Comparison of ENCODE assay signal across 1 cellular context in genomic region chr1:236795035-236795756, GRCh38.
TF ChIP-seq lines count a peak whose summit lies in the region.

Gene MTR (plus strand): TSS chr1:236795292. CDS start chr1:236795704, 412 bp downstream.

TF ChIP-seq in GM12878, 131 proteins besides CTCF, POLR2A, EP300 and RAD21 (continued from another document and continues in another):
- TF ChIP-seq, protein P1, sequence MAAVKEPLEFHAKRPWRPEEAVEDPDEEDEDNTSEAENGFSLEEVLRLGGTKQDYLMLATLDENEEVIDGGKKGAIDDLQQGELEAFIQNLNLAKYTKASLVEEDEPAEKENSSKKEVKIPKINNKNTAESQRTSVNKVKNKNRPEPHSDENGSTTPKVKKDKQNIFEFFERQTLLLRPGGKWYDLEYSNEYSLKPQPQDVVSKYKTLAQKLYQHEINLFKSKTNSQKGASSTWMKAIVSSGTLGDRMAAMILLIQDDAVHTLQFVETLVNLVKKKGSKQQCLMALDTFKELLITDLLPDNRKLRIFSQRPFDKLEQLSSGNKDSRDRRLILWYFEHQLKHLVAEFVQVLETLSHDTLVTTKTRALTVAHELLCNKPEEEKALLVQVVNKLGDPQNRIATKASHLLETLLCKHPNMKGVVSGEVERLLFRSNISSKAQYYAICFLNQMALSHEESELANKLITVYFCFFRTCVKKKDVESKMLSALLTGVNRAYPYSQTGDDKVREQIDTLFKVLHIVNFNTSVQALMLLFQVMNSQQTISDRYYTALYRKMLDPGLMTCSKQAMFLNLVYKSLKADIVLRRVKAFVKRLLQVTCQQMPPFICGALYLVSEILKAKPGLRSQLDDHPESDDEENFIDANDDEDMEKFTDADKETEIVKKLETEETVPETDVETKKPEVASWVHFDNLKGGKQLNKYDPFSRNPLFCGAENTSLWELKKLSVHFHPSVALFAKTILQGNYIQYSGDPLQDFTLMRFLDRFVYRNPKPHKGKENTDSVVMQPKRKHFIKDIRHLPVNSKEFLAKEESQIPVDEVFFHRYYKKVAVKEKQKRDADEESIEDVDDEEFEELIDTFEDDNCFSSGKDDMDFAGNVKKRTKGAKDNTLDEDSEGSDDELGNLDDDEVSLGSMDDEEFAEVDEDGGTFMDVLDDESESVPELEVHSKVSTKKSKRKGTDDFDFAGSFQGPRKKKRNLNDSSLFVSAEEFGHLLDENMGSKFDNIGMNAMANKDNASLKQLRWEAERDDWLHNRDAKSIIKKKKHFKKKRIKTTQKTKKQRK (IDR thresholded peaks at IDR 0.05; ENCODE audit: low read depth, low read length): peak; percentile 52
- TF ChIP-seq, protein P2, sequence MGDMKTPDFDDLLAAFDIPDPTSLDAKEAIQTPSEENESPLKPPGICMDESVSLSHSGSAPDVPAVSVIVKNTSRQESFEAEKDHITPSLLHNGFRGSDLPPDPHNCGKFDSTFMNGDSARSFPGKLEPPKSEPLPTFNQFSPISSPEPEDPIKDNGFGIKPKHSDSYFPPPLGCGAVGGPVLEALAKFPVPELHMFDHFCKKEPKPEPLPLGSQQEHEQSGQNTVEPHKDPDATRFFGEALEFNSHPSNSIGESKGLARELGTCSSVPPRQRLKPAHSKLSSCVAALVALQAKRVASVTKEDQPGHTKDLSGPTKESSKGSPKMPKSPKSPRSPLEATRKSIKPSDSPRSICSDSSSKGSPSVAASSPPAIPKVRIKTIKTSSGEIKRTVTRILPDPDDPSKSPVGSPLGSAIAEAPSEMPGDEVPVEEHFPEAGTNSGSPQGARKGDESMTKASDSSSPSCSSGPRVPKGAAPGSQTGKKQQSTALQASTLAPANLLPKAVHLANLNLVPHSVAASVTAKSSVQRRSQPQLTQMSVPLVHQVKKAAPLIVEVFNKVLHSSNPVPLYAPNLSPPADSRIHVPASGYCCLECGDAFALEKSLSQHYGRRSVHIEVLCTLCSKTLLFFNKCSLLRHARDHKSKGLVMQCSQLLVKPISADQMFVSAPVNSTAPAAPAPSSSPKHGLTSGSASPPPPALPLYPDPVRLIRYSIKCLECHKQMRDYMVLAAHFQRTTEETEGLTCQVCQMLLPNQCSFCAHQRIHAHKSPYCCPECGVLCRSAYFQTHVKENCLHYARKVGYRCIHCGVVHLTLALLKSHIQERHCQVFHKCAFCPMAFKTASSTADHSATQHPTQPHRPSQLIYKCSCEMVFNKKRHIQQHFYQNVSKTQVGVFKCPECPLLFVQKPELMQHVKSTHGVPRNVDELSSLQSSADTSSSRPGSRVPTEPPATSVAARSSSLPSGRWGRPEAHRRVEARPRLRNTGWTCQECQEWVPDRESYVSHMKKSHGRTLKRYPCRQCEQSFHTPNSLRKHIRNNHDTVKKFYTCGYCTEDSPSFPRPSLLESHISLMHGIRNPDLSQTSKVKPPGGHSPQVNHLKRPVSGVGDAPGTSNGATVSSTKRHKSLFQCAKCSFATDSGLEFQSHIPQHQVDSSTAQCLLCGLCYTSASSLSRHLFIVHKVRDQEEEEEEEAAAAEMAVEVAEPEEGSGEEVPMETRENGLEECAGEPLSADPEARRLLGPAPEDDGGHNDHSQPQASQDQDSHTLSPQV (IDR thresholded peaks at IDR 0.05): no peak
- TF ChIP-seq, protein P3, sequence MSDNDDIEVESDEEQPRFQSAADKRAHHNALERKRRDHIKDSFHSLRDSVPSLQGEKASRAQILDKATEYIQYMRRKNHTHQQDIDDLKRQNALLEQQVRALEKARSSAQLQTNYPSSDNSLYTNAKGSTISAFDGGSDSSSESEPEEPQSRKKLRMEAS (IDR thresholded peaks at IDR 0.05; ENCODE audit: low read depth, low read length): peak; percentile 60; the same call in 1 of the 2 replicates
- TF ChIP-seq, protein P4, sequence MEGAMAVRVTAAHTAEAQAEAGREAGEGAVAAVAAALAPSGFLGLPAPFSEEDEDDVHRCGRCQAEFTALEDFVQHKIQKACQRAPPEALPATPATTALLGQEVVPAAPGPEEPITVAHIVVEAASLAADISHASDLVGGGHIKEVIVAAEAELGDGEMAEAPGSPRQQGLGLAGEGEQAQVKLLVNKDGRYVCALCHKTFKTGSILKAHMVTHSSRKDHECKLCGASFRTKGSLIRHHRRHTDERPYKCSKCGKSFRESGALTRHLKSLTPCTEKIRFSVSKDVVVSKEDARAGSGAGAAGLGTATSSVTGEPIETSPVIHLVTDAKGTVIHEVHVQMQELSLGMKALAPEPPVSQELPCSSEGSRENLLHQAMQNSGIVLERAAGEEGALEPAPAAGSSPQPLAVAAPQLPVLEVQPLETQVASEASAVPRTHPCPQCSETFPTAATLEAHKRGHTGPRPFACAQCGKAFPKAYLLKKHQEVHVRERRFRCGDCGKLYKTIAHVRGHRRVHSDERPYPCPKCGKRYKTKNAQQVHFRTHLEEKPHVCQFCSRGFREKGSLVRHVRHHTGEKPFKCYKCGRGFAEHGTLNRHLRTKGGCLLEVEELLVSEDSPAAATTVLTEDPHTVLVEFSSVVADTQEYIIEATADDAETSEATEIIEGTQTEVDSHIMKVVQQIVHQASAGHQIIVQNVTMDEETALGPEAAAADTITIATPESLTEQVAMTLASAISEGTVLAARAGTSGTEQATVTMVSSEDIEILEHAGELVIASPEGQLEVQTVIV (IDR thresholded peaks at IDR 0.05; ENCODE audit: borderline replicate concordance, partially characterized antibody): peak; percentile 36
- TF ChIP-seq NFYA (IDR thresholded peaks at IDR 0.05; ENCODE audit: borderline replicate concordance, low read depth, low read length) (peak; percentile 92), EGR1 (IDR thresholded peaks at IDR 0.05; ENCODE audit: borderline replicate concordance in 1 of 2, low read depth in 2 of 2, low read length in 2 of 2) (no peak), STAT1 (conservative IDR thresholded peaks at IDR 0.05) (0 out of 2 replicates have a peak, but pooled peaks have one; percentile 47), E2F8 (IDR thresholded peaks at IDR 0.05; ENCODE audit: low read depth, partially characterized antibody) (peak; percentile 84), ETV6 (conservative IDR thresholded peaks at IDR 0.05 in 1 of 2, IDR thresholded peaks at IDR 0.05 in 1 of 2; ENCODE audit: borderline replicate concordance in 1 of 2, low read depth in 1 of 2) (no peak), CHD1 (IDR thresholded peaks at IDR 0.05; ENCODE audit: low read depth, low read length) (no peak), RBBP5 (conservative IDR thresholded peaks at IDR 0.05) (no peak), YY1 (IDR thresholded peaks at IDR 0.05; ENCODE audit: low read depth, low read length) (peak; percentile 70), BRCA1 (IDR thresholded peaks at IDR 0.05; ENCODE audit: low read depth, low read length) (no peak), NFIC (IDR thresholded peaks at IDR 0.05; ENCODE audit: low read depth, low read length) (no peak), SIX5 (IDR thresholded peaks at IDR 0.05; ENCODE audit: low read depth, low read length, severe bottlenecking) (peak; percentile 92), CEBPB (IDR thresholded peaks at IDR 0.05; ENCODE audit: borderline replicate concordance in 1 of 2, low read depth in 2 of 2, low read length in 2 of 2) (no peak), SPI1 (IDR thresholded peaks at IDR 0.05; ENCODE audit: borderline replicate concordance, insufficient read depth, low read depth, low read length) (no peak), NRF1 (conservative IDR thresholded peaks at IDR 0.05; ENCODE audit: low read depth, low read length) (0 out of 2 replicates have a peak, but pooled peaks have one; percentile 7), IRF4 (IDR thresholded peaks at IDR 0.05; ENCODE audit: low read depth, low read length) (no peak), SRF (IDR thresholded peaks at IDR 0.05; ENCODE audit: low read depth in 2 of 2, low read length in 2 of 2) (peak in 1 of 2 experiments; percentile 63; a peak in 1 of 4 replicates), SUZ12 (IDR thresholded peaks at IDR 0.05; ENCODE audit: unreplicated experiment) (no peak), CBX3 (IDR thresholded peaks at IDR 0.05; ENCODE audit: borderline replicate concordance, low read depth) (no peak), RELB (IDR thresholded peaks at IDR 0.05; ENCODE audit: low read depth) (no peak), MEF2A (IDR thresholded peaks at IDR 0.05; ENCODE audit: insufficient read depth, low read depth, low read length) (0 out of 2 replicates have a peak, but pooled peaks have one; percentile 15), RFX5 (IDR thresholded peaks at IDR 0.05; ENCODE audit: low read depth, low read length) (no peak), SUPT20H (IDR thresholded peaks at IDR 0.05; ENCODE audit: borderline replicate concordance, control insufficient read depth, low read depth, low read length) (no peak), HCFC1 (IDR thresholded peaks at IDR 0.05; ENCODE audit: low read length) (peak; percentile 96), ATF3 (IDR thresholded peaks at IDR 0.05; ENCODE audit: borderline replicate concordance, extremely low read depth, low read depth, low read length) (no peak), ZNF384 (IDR thresholded peaks at IDR 0.05; ENCODE audit: borderline replicate concordance, low read depth, low read length) (no peak), RUNX3 (IDR thresholded peaks at IDR 0.05; ENCODE audit: low read length) (peak; percentile 77), IKZF2 (IDR thresholded peaks at IDR 0.05) (peak in 1 of 2 experiments; percentile 43; a peak in 3 of 4 replicates), HDAC2 (IDR thresholded peaks at IDR 0.05) (no peak), TARDBP (IDR thresholded peaks at IDR 0.05; ENCODE audit: borderline replicate concordance) (no peak; the same call in 1 of the 2 replicates), LARP7 (IDR thresholded peaks at IDR 0.05) (peak; percentile 93), ESRRA (IDR thresholded peaks at IDR 0.05; ENCODE audit: low read length) (0 out of 2 replicates have a peak, but pooled peaks have one; percentile 51), ZNF217 (IDR thresholded peaks at IDR 0.05) (no peak), SMC3 (IDR thresholded peaks at IDR 0.05; ENCODE audit: borderline replicate concordance, low read length) (no peak), CREM (IDR thresholded peaks at IDR 0.05; ENCODE audit: low read depth) (peak; percentile 57; the same call in 1 of the 2 replicates), JUND (IDR thresholded peaks at IDR 0.05; ENCODE audit: low read depth, low read length) (no peak), NBN (IDR thresholded peaks at IDR 0.05) (no peak; the same call in 1 of the 2 replicates)
- TF ChIP-seq, protein P5, sequence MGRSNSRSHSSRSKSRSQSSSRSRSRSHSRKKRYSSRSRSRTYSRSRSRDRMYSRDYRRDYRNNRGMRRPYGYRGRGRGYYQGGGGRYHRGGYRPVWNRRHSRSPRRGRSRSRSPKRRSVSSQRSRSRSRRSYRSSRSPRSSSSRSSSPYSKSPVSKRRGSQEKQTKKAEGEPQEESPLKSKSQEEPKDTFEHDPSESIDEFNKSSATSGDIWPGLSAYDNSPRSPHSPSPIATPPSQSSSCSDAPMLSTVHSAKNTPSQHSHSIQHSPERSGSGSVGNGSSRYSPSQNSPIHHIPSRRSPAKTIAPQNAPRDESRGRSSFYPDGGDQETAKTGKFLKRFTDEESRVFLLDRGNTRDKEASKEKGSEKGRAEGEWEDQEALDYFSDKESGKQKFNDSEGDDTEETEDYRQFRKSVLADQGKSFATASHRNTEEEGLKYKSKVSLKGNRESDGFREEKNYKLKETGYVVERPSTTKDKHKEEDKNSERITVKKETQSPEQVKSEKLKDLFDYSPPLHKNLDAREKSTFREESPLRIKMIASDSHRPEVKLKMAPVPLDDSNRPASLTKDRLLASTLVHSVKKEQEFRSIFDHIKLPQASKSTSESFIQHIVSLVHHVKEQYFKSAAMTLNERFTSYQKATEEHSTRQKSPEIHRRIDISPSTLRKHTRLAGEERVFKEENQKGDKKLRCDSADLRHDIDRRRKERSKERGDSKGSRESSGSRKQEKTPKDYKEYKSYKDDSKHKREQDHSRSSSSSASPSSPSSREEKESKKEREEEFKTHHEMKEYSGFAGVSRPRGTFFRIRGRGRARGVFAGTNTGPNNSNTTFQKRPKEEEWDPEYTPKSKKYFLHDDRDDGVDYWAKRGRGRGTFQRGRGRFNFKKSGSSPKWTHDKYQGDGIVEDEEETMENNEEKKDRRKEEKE (IDR thresholded peaks at IDR 0.05): no peak
- TF ChIP-seq, protein P6, sequence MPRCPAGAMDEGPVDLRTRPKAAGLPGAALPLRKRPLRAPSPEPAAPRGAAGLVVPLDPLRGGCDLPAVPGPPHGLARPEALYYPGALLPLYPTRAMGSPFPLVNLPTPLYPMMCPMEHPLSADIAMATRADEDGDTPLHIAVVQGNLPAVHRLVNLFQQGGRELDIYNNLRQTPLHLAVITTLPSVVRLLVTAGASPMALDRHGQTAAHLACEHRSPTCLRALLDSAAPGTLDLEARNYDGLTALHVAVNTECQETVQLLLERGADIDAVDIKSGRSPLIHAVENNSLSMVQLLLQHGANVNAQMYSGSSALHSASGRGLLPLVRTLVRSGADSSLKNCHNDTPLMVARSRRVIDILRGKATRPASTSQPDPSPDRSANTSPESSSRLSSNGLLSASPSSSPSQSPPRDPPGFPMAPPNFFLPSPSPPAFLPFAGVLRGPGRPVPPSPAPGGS (IDR thresholded peaks at IDR 0.05; ENCODE audit: borderline replicate concordance, insufficient read depth, low read depth, low read length, poor library complexity, severe bottlenecking): no peak
